Comparison of ENCODE assay signal across 8 cellular contexts in genomic region chr1:113905435-113905861, GRCh38. TPM values are rescaled to one million over a fixed set of nuclear protein-coding genes. Genes with fewer than 3 reads are reported as not detected.
DNase-seq lines count a peak whose midpoint lies in the region; ATAC-seq and TF ChIP-seq lines count a peak whose summit lies in the region.

No MANE protein-coding gene starts in this region.

- peak overlapping the region; percentile 90 for H3K9ac ChIP-seq in Loucy (ENCODE audit: low read depth, low read length, poor library complexity, severe bottlenecking)

- peaks cover 79% of the 10 kb centered on the region for H3K79me2 ChIP-seq in Loucy (ENCODE audit: insufficient read depth, low read length)

- H3K4me3 Mint-ChIP-seq in activated naive CD8-positive, alpha-beta T cell treated with anti-CD3 and anti-CD28 coated beads, Interleukin-2, amount 10 ng/mL, durations not matched to agents 7 days and 5 days: peak overlapping the region; percentile 99

- no peaks in the 10 kb centered on the region for H3K9me3 Mint-ChIP-seq in activated naive CD8-positive, alpha-beta T cell treated with anti-CD3 and anti-CD28 coated beads, Interleukin-2, amount 10 ng/mL, durations not matched to agents 7 days and 5 days

- H3K4me3 ChIP-seq in Loucy (ENCODE audit: low read length, poor library complexity, severe bottlenecking): peak overlapping the region; percentile 91

- H2AFZ ChIP-seq in Loucy (ENCODE audit: low read length): peak overlapping the region; percentile 95

- peaks cover 2% of the 10 kb centered on the region for H4K20me1 ChIP-seq in Loucy (ENCODE audit: insufficient read depth, low read length, poor library complexity, severe bottlenecking)

- peaks cover 53% of the 10 kb centered on the region for H3K4me1 Mint-ChIP-seq in activated naive CD8-positive, alpha-beta T cell treated with anti-CD3 and anti-CD28 coated beads, Interleukin-2, amount 10 ng/mL, durations not matched to agents 7 days and 5 days

- H3K27me3 ChIP-seq in Loucy (ENCODE audit: insufficient read depth, low read length, poor library complexity, severe bottlenecking): no peaks in the 10 kb centered on the region

- peak overlapping the region; percentile 68 for H3K4me2 ChIP-seq in Loucy (ENCODE audit: low read depth, low read length, poor library complexity, severe bottlenecking)

- peaks cover 30% of the 10 kb centered on the region for H3K36me3 Mint-ChIP-seq in activated naive CD8-positive, alpha-beta T cell treated with anti-CD3 and anti-CD28 coated beads, Interleukin-2, amount 10 ng/mL, durations not matched to agents 7 days and 5 days

- peak overlapping the region; percentile 91 for H3K27ac Mint-ChIP-seq in activated naive CD8-positive, alpha-beta T cell treated with anti-CD3 and anti-CD28 coated beads, Interleukin-2, amount 10 ng/mL, durations not matched to agents 7 days and 5 days

- H3F3A ChIP-seq in Loucy (ENCODE audit: low read depth): no peaks in the 10 kb centered on the region

- H3K9me3 ChIP-seq in Loucy (ENCODE audit: insufficient read depth, low read depth, low read length): no peaks in the 10 kb centered on the region

- H3K9me2 ChIP-seq in Loucy (replicated peaks; ENCODE audit: low read depth, low read length): no peaks in the 10 kb centered on the region

- peak; percentile 52 for DNase-seq in COLO668 (lab: John Stamatoyannopoulos, UW; ENCODE audit: unreplicated experiment)
- no peak for DNase-seq in activated naive CD8-positive, alpha-beta T cell treated with anti-CD3 and anti-CD28 coated beads, Interleukin-2, amount 10 ng/mL, durations not matched to agents 7 days and 5 days
- peak; percentile 79 for DNase-seq in iPS-NIHi11 (ENCODE audit: low spot score)
- DNase-seq in stimulated activated CD4-positive, alpha-beta T cell treated with anti-CD3 and anti-CD28 coated beads, Interleukin-4, amount 100 ng/mL, for 48 hours (ENCODE audit: low read depth in 2 of 2): peak; percentile 7 to 14
- DNase-seq in GM10266 (ENCODE audit: extremely low spot score): no peak
- no peak for DNase-seq in DMS114 treated with DMSO at 0.1 percent for 48 hours (lab: John Stamatoyannopoulos, UW; ENCODE audit: unreplicated experiment)

- H3K27me3 Mint-ChIP-seq in activated naive CD8-positive, alpha-beta T cell treated with anti-CD3 and anti-CD28 coated beads, Interleukin-2, amount 10 ng/mL, durations not matched to agents 7 days and 5 days: no peaks in the 10 kb centered on the region

- no peaks in the 10 kb centered on the region; the same call in 1 of the 2 replicates for H3K36me3 ChIP-seq in Loucy (ENCODE audit: insufficient read depth, low read length)

- POLR2A ChIA-PET in activated naive CD8-positive, alpha-beta T cell treated with anti-CD3 and anti-CD28 coated beads, Interleukin-2, amount 10 ng/mL, durations not matched to agents 7 days and 5 days (lab: Charles Lee): interaction anchor here (0.6 to 7.7 kb wide), 7 partner anchors 21 to 96 kb away, joined by 3 to 148 read pairs (median 5); partner anchors contain the start of genes HIPK1 and RSBN1

- H3K4me1 ChIP-seq in Loucy (ENCODE audit: insufficient read depth, low read length, poor library complexity, severe bottlenecking): peaks cover 49% of the 10 kb centered on the region

- no peak for TF ChIP-seq CTCF in Loucy (conservative IDR thresholded peaks at IDR 0.05; ENCODE audit: low read length)
- TF ChIP-seq CTCF in GM10266 (IDR thresholded peaks at IDR 0.05; ENCODE audit: control insufficient read depth, insufficient read depth, low read depth, missing control alignments): no peak

- peak; percentile 3 for ATAC-seq in GM19452 (IDR thresholded peaks at IDR 0.05; ENCODE audit: unreplicated experiment)
- no peak for ATAC-seq in activated naive CD8-positive, alpha-beta T cell treated with anti-CD3 and anti-CD28 coated beads, Interleukin-2, amount 10 ng/mL, durations not matched to agents 7 days and 5 days (ENCODE audit: low read depth)

RNA-seq across cellular contexts. Expression of gene DCLRE1B, which starts 0.3 kb away (rescaled TPM):
- total RNA-seq in activated naive CD8-positive, alpha-beta T cell treated with anti-CD3 and anti-CD28 coated beads, Interleukin-2, amount 10 ng/mL, durations not matched to agents 7 days and 5 days: 10 to 100 TPM; 13.4 to 14.3 TPM

RNA-seq across cellular contexts. Expression of gene AP4B1, which starts 0.8 kb away (rescaled TPM):
- total RNA-seq in activated naive CD8-positive, alpha-beta T cell treated with anti-CD3 and anti-CD28 coated beads, Interleukin-2, amount 10 ng/mL, durations not matched to agents 7 days and 5 days: 10 to 100 TPM; 53.9 to 60.5 TPM

RNA-seq across cellular contexts. Expression of gene BCL2L15, which starts 18.1 kb away (rescaled TPM):
- total RNA-seq in activated naive CD8-positive, alpha-beta T cell treated with anti-CD3 and anti-CD28 coated beads, Interleukin-2, amount 10 ng/mL, durations not matched to agents 7 days and 5 days: 1 to 10 TPM; 1.1 to 2.9 TPM

RNA-seq across cellular contexts. Expression of gene HIPK1, which starts 23.7 kb away (rescaled TPM):
- 10 to 100 TPM; 93.0 to 99.4 TPM for total RNA-seq in activated naive CD8-positive, alpha-beta T cell treated with anti-CD3 and anti-CD28 coated beads, Interleukin-2, amount 10 ng/mL, durations not matched to agents 7 days and 5 days

RNA-seq across cellular contexts. Expression of gene PTPN22, which starts 33.9 kb away (rescaled TPM):
- total RNA-seq in activated naive CD8-positive, alpha-beta T cell treated with anti-CD3 and anti-CD28 coated beads, Interleukin-2, amount 10 ng/mL, durations not matched to agents 7 days and 5 days: 10 to 100 TPM; 74.1 to 82.9 TPM

Comparison
In these comparisons a context has a peak if more than half of its experiments do, and no peak if none do; other contexts are left out.
1. DNase-seq: peak in COLO668 (single experiment), iPS-NIHi11 (single experiment) and stimulated activated CD4-positive, alpha-beta T cell treated with anti-CD3 and anti-CD28 coated beads, Interleukin-4, amount 100 ng/mL, for 48 hours (2 of 2); none in activated naive CD8-positive, alpha-beta T cell treated with anti-CD3 and anti-CD28 coated beads, Interleukin-2, amount 10 ng/mL, durations not matched to agents 7 days and 5 days (single experiment), GM10266 (single experiment) and DMS114 treated with DMSO at 0.1 percent for 48 hours (single experiment).